10 cellular contexts compared by ENCODE assay signal in genomic region chr22:18109410-18110193, GRCh38. TPM values are rescaled to one million over a fixed set of nuclear protein-coding genes. Genes with fewer than 3 reads are reported as not detected.
DNase-seq lines count a peak whose midpoint lies in the region; ATAC-seq and TF ChIP-seq lines count a peak whose summit lies in the region.
"Had no signal": no experiment of that assay in that cellular context is flagged by ENCODE, and none has a peak within 500 bp of the region (broad histone marks: within the 10 kb centered on the region; RNA-seq: fewer than 3 reads in every experiment).

No MANE protein-coding gene starts in this region.

- peaks cover 5 to 20% (median 12%) of the 10 kb centered on the region in 4 donors for H3K4me1 Mint-ChIP-seq in CD4-positive, CD25-positive, alpha-beta regulatory T cell
- H3K4me1 Mint-ChIP-seq in natural killer cell: peaks cover 27 to 31% of the 10 kb centered on the region in 2 donors

- peaks cover 0 to 8% (median 0%) of the 10 kb centered on the region in 7 donors for H3K9me3 Mint-ChIP-seq in CD4-positive, CD25-positive, alpha-beta regulatory T cell
- no peaks in the 10 kb centered on the region for H3K9me3 Mint-ChIP-seq in natural killer cell

- no peaks in the 10 kb centered on the region for H3K36me3 ChIP-seq in CD4-positive, CD25-positive, alpha-beta regulatory T cell (ENCODE audit: control insufficient read depth, insufficient read depth, low read length)
- H3K36me3 ChIP-seq: SJSA1 had no signal

- peaks cover 5% of the 10 kb centered on the region for H3K36me3 Mint-ChIP-seq in CD4-positive, CD25-positive, alpha-beta regulatory T cell
- peaks cover 13% of the 10 kb centered on the region for H3K36me3 Mint-ChIP-seq in natural killer cell

- no peak overlapping the region for H3K4me3 ChIP-seq in CD4-positive, CD25-positive, alpha-beta regulatory T cell (ENCODE audit: low read depth, low read length)

- peak overlapping the region; percentile 15 to 70 (median 56) for H3K4me3 Mint-ChIP-seq in CD4-positive, CD25-positive, alpha-beta regulatory T cell
- peak overlapping the region; percentile 75 for H3K4me3 Mint-ChIP-seq in natural killer cell

- DNase-seq in CD4-positive, CD25-positive, alpha-beta regulatory T cell: no peak
- DNase-seq in caudate nucleus (lab: John Stamatoyannopoulos, UW) (peak in 1 of 61 donors; percentile 43), natural killer cell (no peak), SK-N-DZ (ENCODE audit: low spot score) (no peak), D341Med (ENCODE audit: low spot score) (no peak)
- DNase-seq in stimulated activated CD4-positive, alpha-beta T cell treated with anti-CD3 and anti-CD28 coated beads, Interleukin-12 subunit alpha, Interleukin-12 subunit beta, amount 100 ng/mL, for 4 hours: no peak
- DNase-seq: GF-D8 had no signal

- no peak overlapping the region for H3K27ac Mint-ChIP-seq in CD4-positive, CD25-positive, alpha-beta regulatory T cell
- no peak overlapping the region for H3K27ac Mint-ChIP-seq in natural killer cell

- H3K27me3 Mint-ChIP-seq in CD4-positive, CD25-positive, alpha-beta regulatory T cell: peaks cover 32% of the 10 kb centered on the region
- H3K27me3 Mint-ChIP-seq in natural killer cell (ENCODE audit: low read depth in 2 of 2): peaks cover 12 to 18% of the 10 kb centered on the region in 2 donors

- H3K9me3 ChIP-seq in CD4-positive, CD25-positive, alpha-beta regulatory T cell (ENCODE audit: control insufficient read depth in 2 of 2, low read length in 2 of 2): peaks cover 2 to 6% of the 10 kb centered on the region in 2 experiments
- H3K9me3 ChIP-seq: SJSA1 had no signal

- H3K27ac ChIP-seq in CD4-positive, CD25-positive, alpha-beta regulatory T cell (ENCODE audit: insufficient read depth, low read length, poor library complexity, severe bottlenecking): no peak overlapping the region
- H3K27ac ChIP-seq in caudate nucleus (ENCODE audit: low read depth, low read length): peak overlapping the region; percentile 52
- H3K27ac ChIP-seq: SJSA1 had no signal

- TF ChIP-seq CTCF in natural killer cell (IDR thresholded peaks at IDR 0.05): no peak

- intact Hi-C loops in natural killer cell (cut with micrococcal nuclease): no loop called here

- H3K4me1 ChIP-seq in CD4-positive, CD25-positive, alpha-beta regulatory T cell (ENCODE audit: control insufficient read depth, insufficient read depth, low read length, poor library complexity, severe bottlenecking): peaks cover 18% of the 10 kb centered on the region

- ATAC-seq in CD4-positive, CD25-positive, alpha-beta regulatory T cell (ENCODE audit: low read depth in 2 of 2): no peak
- ATAC-seq in HG03135 (IDR thresholded peaks at IDR 0.05; ENCODE audit: unreplicated experiment) (peak; percentile 12), natural killer cell (no peak), HG03045 (IDR thresholded peaks at IDR 0.05; ENCODE audit: unreplicated experiment) (no peak)

- H3K27me3 ChIP-seq in CD4-positive, CD25-positive, alpha-beta regulatory T cell (ENCODE audit: control insufficient read depth, insufficient read depth, low read length): peaks cover 11% of the 10 kb centered on the region

RNA-seq across cellular contexts. Expression of gene TUBA8, which starts 1.0 kb away (rescaled TPM):
- total RNA-seq in CD4-positive, CD25-positive, alpha-beta regulatory T cell: 2.3 TPM
- polyA plus RNA-seq in CD4-positive, CD25-positive, alpha-beta regulatory T cell: under 1 TPM; 0.15 to 0.37 (median 0.29) TPM
- 1 to 10 TPM; 1.2 to 3.7 (median 2.3) TPM for total RNA-seq in natural killer cell
- 3.8 and 4.5 TPM in 2 replicates for polyA plus RNA-seq in SK-N-DZ (2014; cell fraction: cytosol; rRNA removed)
- 0.67 and 1.2 TPM in 2 replicates for polyA plus RNA-seq in SK-N-DZ (2014; cell fraction: nucleus; rRNA removed)

RNA-seq across cellular contexts. Expression of gene PEX26, which starts 31.8 kb away (rescaled TPM):
- total RNA-seq in CD4-positive, CD25-positive, alpha-beta regulatory T cell: 35.4 TPM
- polyA plus RNA-seq in CD4-positive, CD25-positive, alpha-beta regulatory T cell: 1 to 10 TPM; 3.4 to 4.1 (median 3.7) TPM
- 10 to 100 TPM; 27.6 to 37.4 (median 31.2) TPM for total RNA-seq in natural killer cell
- 40.1 and 43.1 TPM in 2 replicates for polyA plus RNA-seq in SK-N-DZ (2014; cell fraction: cytosol; rRNA removed)
- 18.4 and 22.3 TPM in 2 replicates for polyA plus RNA-seq in SK-N-DZ (2014; cell fraction: nucleus; rRNA removed)

RNA-seq across cellular contexts. Expression of gene USP18, which starts 40.4 kb away (rescaled TPM):
- 7.6 TPM for total RNA-seq in CD4-positive, CD25-positive, alpha-beta regulatory T cell
- polyA plus RNA-seq in CD4-positive, CD25-positive, alpha-beta regulatory T cell: 10 to 100 TPM in 3 of 4 donors, 1 to 10 TPM in 1; 6.4 to 16.0 (median 12.9) TPM
- 1 to 10 TPM; 4.1 to 7.1 (median 5.9) TPM for total RNA-seq in natural killer cell
- 1.5 and 1.7 TPM in 2 replicates for polyA plus RNA-seq in SK-N-DZ (2014; cell fraction: cytosol; rRNA removed)
- polyA plus RNA-seq in SK-N-DZ (2014; cell fraction: nucleus; rRNA removed): 0.28 and 0.66 TPM in 2 replicates
